1 cellular context compared by ENCODE assay signal in genomic region chr11:3052567-3052966, GRCh38.
TF ChIP-seq lines count a peak whose summit lies in the region.

No MANE protein-coding gene starts in this region.

TF ChIP-seq in IMR-90, 13 proteins besides CTCF, POLR2A, EP300 and RAD21 (continued from another document):
- TF ChIP-seq MAFK (IDR thresholded peaks at IDR 0.05; ENCODE audit: low read depth, low read length): no peak
- TF ChIP-seq ELK1 (IDR thresholded peaks at IDR 0.05; ENCODE audit: borderline replicate concordance, low read depth, low read length): no peak
- TF ChIP-seq MAZ (IDR thresholded peaks at IDR 0.05; ENCODE audit: borderline replicate concordance, low read depth, low read length): no peak
TF ChIP-seq in IMR-90: peak in this region for 0.
